In the genomic region with DNA sequence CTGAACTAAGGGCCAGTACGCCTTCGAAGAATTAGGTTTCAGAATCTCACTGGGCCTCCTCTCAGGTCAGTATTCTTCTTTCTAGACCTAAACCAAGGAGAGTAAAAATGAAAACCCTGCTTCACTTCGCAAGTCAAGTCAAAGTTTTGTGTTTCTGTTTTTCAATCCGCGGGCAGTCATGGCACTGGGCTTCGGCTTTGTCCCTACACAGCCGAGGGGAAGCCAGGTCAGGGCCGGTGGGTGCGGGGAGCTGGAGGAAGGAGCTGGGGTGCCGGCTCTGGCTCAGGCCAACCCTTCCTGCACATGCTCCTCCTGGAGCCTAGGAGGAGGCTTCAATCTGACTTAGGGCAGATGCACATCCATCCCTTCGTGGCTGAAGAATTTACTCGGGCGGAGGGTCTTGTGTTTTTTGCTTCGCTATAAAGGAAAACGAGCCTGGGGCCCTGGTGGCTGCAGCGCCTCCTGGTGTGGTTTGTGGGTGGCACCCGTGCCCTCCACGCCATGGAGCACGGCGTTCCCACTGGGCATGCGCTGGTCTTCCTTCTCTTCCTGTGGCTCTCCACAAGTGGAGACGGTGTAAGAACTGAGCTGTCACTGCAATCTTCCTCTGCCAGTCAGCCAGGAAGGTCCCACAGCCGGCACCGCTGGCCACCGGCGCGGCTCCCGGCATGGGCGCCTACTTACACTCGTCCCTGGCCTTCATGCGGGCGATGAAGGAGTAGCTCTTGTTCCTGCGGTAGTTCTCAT, we compare ENCODE assay signal across 1 cellular context.
TF ChIP-seq lines count a peak whose summit lies in the region.

No MANE protein-coding gene starts in this region.

TF ChIP-seq in GM12878, 131 proteins besides CTCF, POLR2A, EP300 and RAD21:
- TF ChIP-seq, protein P1, sequence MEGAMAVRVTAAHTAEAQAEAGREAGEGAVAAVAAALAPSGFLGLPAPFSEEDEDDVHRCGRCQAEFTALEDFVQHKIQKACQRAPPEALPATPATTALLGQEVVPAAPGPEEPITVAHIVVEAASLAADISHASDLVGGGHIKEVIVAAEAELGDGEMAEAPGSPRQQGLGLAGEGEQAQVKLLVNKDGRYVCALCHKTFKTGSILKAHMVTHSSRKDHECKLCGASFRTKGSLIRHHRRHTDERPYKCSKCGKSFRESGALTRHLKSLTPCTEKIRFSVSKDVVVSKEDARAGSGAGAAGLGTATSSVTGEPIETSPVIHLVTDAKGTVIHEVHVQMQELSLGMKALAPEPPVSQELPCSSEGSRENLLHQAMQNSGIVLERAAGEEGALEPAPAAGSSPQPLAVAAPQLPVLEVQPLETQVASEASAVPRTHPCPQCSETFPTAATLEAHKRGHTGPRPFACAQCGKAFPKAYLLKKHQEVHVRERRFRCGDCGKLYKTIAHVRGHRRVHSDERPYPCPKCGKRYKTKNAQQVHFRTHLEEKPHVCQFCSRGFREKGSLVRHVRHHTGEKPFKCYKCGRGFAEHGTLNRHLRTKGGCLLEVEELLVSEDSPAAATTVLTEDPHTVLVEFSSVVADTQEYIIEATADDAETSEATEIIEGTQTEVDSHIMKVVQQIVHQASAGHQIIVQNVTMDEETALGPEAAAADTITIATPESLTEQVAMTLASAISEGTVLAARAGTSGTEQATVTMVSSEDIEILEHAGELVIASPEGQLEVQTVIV (IDR thresholded peaks at IDR 0.05; ENCODE audit: borderline replicate concordance, partially characterized antibody), result no peak
- TF ChIP-seq CREM (IDR thresholded peaks at IDR 0.05; ENCODE audit: low read depth) (no peak), NR2F1 (conservative IDR thresholded peaks at IDR 0.05) (no peak), IRF4 (IDR thresholded peaks at IDR 0.05; ENCODE audit: low read depth, low read length) (no peak), NFIC (IDR thresholded peaks at IDR 0.05; ENCODE audit: low read depth, low read length) (no peak), HDGF (IDR thresholded peaks at IDR 0.05) (no peak), ATF7 (IDR thresholded peaks at IDR 0.05; ENCODE audit: low read depth) (no peak), CBFB (IDR thresholded peaks at IDR 0.05; ENCODE audit: low read depth) (no peak), IRF5 (IDR thresholded peaks at IDR 0.05; ENCODE audit: borderline replicate concordance) (no peak), CHD2 (IDR thresholded peaks at IDR 0.05; ENCODE audit: borderline replicate concordance, low read depth, low read length) (no peak), PAX8 (IDR thresholded peaks at IDR 0.05) (no peak), ATF2 (IDR thresholded peaks at IDR 0.05; ENCODE audit: low read length) (no peak), PAX5 (IDR thresholded peaks at IDR 0.05; ENCODE audit: borderline replicate concordance, low read depth, low read length) (no peak), PBX3 (IDR thresholded peaks at IDR 0.05; ENCODE audit: insufficient replicate concordance, low read depth, low read length) (no peak), SUPT20H (IDR thresholded peaks at IDR 0.05; ENCODE audit: borderline replicate concordance, control insufficient read depth, low read depth, low read length) (no peak)
- TF ChIP-seq, protein P2, sequence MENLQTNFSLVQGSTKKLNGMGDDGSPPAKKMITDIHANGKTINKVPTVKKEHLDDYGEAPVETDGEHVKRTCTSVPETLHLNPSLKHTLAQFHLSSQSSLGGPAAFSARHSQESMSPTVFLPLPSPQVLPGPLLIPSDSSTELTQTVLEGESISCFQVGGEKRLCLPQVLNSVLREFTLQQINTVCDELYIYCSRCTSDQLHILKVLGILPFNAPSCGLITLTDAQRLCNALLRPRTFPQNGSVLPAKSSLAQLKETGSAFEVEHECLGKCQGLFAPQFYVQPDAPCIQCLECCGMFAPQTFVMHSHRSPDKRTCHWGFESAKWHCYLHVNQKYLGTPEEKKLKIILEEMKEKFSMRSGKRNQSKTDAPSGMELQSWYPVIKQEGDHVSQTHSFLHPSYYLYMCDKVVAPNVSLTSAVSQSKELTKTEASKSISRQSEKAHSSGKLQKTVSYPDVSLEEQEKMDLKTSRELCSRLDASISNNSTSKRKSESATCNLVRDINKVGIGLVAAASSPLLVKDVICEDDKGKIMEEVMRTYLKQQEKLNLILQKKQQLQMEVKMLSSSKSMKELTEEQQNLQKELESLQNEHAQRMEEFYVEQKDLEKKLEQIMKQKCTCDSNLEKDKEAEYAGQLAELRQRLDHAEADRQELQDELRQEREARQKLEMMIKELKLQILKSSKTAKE (IDR thresholded peaks at IDR 0.05; ENCODE audit: low read depth, poor library complexity, severe bottlenecking), result no peak
- TF ChIP-seq, protein P3, sequence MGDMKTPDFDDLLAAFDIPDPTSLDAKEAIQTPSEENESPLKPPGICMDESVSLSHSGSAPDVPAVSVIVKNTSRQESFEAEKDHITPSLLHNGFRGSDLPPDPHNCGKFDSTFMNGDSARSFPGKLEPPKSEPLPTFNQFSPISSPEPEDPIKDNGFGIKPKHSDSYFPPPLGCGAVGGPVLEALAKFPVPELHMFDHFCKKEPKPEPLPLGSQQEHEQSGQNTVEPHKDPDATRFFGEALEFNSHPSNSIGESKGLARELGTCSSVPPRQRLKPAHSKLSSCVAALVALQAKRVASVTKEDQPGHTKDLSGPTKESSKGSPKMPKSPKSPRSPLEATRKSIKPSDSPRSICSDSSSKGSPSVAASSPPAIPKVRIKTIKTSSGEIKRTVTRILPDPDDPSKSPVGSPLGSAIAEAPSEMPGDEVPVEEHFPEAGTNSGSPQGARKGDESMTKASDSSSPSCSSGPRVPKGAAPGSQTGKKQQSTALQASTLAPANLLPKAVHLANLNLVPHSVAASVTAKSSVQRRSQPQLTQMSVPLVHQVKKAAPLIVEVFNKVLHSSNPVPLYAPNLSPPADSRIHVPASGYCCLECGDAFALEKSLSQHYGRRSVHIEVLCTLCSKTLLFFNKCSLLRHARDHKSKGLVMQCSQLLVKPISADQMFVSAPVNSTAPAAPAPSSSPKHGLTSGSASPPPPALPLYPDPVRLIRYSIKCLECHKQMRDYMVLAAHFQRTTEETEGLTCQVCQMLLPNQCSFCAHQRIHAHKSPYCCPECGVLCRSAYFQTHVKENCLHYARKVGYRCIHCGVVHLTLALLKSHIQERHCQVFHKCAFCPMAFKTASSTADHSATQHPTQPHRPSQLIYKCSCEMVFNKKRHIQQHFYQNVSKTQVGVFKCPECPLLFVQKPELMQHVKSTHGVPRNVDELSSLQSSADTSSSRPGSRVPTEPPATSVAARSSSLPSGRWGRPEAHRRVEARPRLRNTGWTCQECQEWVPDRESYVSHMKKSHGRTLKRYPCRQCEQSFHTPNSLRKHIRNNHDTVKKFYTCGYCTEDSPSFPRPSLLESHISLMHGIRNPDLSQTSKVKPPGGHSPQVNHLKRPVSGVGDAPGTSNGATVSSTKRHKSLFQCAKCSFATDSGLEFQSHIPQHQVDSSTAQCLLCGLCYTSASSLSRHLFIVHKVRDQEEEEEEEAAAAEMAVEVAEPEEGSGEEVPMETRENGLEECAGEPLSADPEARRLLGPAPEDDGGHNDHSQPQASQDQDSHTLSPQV (IDR thresholded peaks at IDR 0.05), result no peak
TF ChIP-seq in GM12878: peak in this region for 0.
